24 cellular contexts compared by ENCODE assay signal in genomic region chr3:79531566-79532295, GRCh38.
"Had no signal": no experiment of that assay in that cellular context is flagged by ENCODE, and none has a peak within 500 bp of the region (broad histone marks: within the 10 kb centered on the region; RNA-seq: fewer than 3 reads in every experiment).

No MANE protein-coding gene starts in this region.

- H3K4me3 ChIP-seq: K562, SJSA1, SK-N-MC had no signal

- H3K9ac ChIP-seq: KMS-11 had no signal

- DNase-seq: Kasumi-1; MM.1S; NCI-H1092 treated with DMSO at 0.1 percent for 48 hours; NCI-H1436; NCI-H187; NCI-H2029; NCI-H2081 treated with DMSO at 0.1 percent for 48 hours; NCI-H2171; NCI-H226; NCI-H446; NCI-H510A; NCI-H524 treated with DMSO at 0.1 percent for 48 hours; NCI-H69; NCI-H774; NK-92 treated with Interleukin-12 subunit alpha and Interleukin-12 subunit beta, amount 100 ng/mL, for 24 hours; Right ventricle myocardium superior; RPMI8226; SIG-M5 had no signal

- H3K27me3 Mint-ChIP-seq: IgD-negative memory B cell had no signal

- H3K36me3 ChIP-seq: SJSA1 had no signal

- ATAC-seq: K562 had no signal

- H3K4me1 Mint-ChIP-seq: IgD-negative memory B cell had no signal

- H3K4me3 Mint-ChIP-seq: IgD-negative memory B cell had no signal

- H3K4me1 ChIP-seq: SJSA1 had no signal

- H3K9me3 ChIP-seq: SJSA1 had no signal

- H3K27ac ChIP-seq: HL-60, KMS-11, SJSA1, SK-N-MC had no signal

- H3K27ac Mint-ChIP-seq: IgD-negative memory B cell had no signal

- H3K4me2 ChIP-seq: KMS-11 had no signal

- H3K27me3 ChIP-seq: SJSA1 had no signal

- H3K36me3 Mint-ChIP-seq: IgD-negative memory B cell had no signal
